ENCODE assay signal across 24 cellular contexts in the genomic region with DNA sequence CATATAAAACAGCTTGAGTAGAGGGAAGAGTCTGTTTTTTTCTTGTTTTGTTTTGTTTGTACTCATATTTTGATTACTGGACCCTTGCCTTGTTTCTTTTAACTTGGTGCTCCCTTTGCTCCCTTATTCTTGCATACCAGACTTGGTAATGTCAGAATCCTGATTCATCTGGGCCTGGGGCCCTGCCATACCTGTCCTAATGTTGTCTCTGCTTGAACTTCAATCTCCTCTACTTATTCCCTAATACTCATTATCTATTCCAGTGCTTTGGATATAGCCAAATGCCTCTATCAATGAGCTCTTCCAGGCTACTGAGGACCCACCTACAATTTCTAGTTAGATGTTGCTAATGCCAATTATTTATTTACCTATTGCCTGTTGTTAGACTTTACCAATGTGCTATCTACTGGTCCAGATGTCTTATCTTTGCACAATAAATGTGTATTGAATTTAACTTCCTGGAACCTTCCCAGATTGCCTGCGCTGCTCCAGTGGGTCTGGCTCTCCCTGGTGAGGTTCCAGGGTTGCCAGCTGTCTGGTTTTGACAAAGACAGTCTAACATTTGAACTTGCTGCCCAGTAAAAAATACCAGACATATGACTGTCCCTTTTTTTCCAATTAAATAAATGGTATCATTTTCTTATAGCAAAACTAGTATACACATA.
DNase-seq lines count a peak whose midpoint lies in the region; ATAC-seq, FAIRE-seq and TF ChIP-seq lines count a peak whose summit lies in the region.
"Had no signal": no experiment of that assay in that cellular context is flagged by ENCODE, and none has a peak within 500 bp of the region (broad histone marks: within the 10 kb centered on the region; RNA-seq: fewer than 3 reads in every experiment).

No MANE protein-coding gene starts in this region.

- no peak overlapping the region for H3K27ac Mint-ChIP-seq in glutamatergic neuron (ENCODE audit: unreplicated experiment)
- H3K27ac Mint-ChIP-seq: activated CD4-positive, alpha-beta memory T cell treated with anti-CD3 and anti-CD28 coated beads for 36 hours; activated naive CD4-positive, alpha-beta T cell treated with anti-CD3 and anti-CD28 coated beads, Interleukin-2, amount 50 U/mL, for 24 hours; activated T-cell treated with anti-CD3 and anti-CD28 coated beads, Interleukin-2, amount 50 U/mL, for 24 hours; CD14-positive monocyte; naive B cell; stimulated activated naive CD8-positive, alpha-beta T cell treated with anti-CD3 and anti-CD28 coated beads, Interleukin-15, Interleukin-2, amounts not matched to agents 100 ng/mL and 50 ng/mL, for 24 hours; T-cell; type B pancreatic cell had no signal

- no peak for FAIRE-seq in A549 (lab: Jason Lieb, UNC)

- H3K27ac ChIP-seq in A549 (no peak overlapping the region), PC-3 (ENCODE audit: low read length) (no peak overlapping the region), PC-9 (no peak overlapping the region)
- H3K27ac ChIP-seq: coronary artery, ovary, sigmoid colon had no signal

- no peaks in the 10 kb centered on the region for H3K36me3 Mint-ChIP-seq in glutamatergic neuron (ENCODE audit: unreplicated experiment)
- H3K36me3 Mint-ChIP-seq: activated CD4-positive, alpha-beta memory T cell treated with anti-CD3 and anti-CD28 coated beads for 36 hours; activated naive CD4-positive, alpha-beta T cell treated with anti-CD3 and anti-CD28 coated beads, Interleukin-2, amount 50 U/mL, for 24 hours; CD14-positive monocyte; naive B cell; T-cell; type B pancreatic cell had no signal

- no peak overlapping the region for H3K4me3 Mint-ChIP-seq in glutamatergic neuron (ENCODE audit: unreplicated experiment)
- H3K4me3 Mint-ChIP-seq: activated CD4-positive, alpha-beta memory T cell treated with anti-CD3 and anti-CD28 coated beads for 36 hours; activated naive CD4-positive, alpha-beta T cell treated with anti-CD3 and anti-CD28 coated beads, Interleukin-2, amount 50 U/mL, for 24 hours; activated T-cell treated with anti-CD3 and anti-CD28 coated beads, Interleukin-2, amount 50 U/mL, for 24 hours; CD14-positive monocyte; naive B cell; stimulated activated naive CD8-positive, alpha-beta T cell treated with anti-CD3 and anti-CD28 coated beads, Interleukin-15, Interleukin-2, amounts not matched to agents 100 ng/mL and 50 ng/mL, for 24 hours; T-cell; type B pancreatic cell had no signal

- intact Hi-C loops in PC-3 (cut with micrococcal nuclease) = no loop called here
- intact Hi-C loops in PC-9 (cut with micrococcal nuclease; ENCODE audit: unreplicated experiment) = no loop called here

- H3K4me1 Mint-ChIP-seq in glutamatergic neuron (ENCODE audit: low read depth, unreplicated experiment) = no peaks in the 10 kb centered on the region
- H3K4me1 Mint-ChIP-seq: activated naive CD4-positive, alpha-beta T cell treated with anti-CD3 and anti-CD28 coated beads, Interleukin-2, amount 50 U/mL, for 24 hours; CD14-positive monocyte; naive B cell; T-cell had no signal

- TF ChIP-seq POLR2A in A549 (IDR thresholded peaks at IDR 0.05; ENCODE audit: low read length) = no peak

- H3K9me2 ChIP-seq in PC-3 (replicated peaks; ENCODE audit: low read length) (no peaks in the 10 kb centered on the region), PC-9 (ENCODE audit: insufficient read depth) (no peaks in the 10 kb centered on the region)

- 54% methylated on average over 1 of the region's 1 CpG for WGBS in A549 (ENCODE audit: missing lambda C conversion rate)

- no peak overlapping the region for H3K4me3 ChIP-seq in A549
- H3K4me3 ChIP-seq in PC-3 (ENCODE audit: low read length) = no peak overlapping the region
- H3K4me3 ChIP-seq in PC-9 = no peak overlapping the region
- H3K4me3 ChIP-seq: coronary artery, ovary, sigmoid colon had no signal

- H3K79me2 ChIP-seq in PC-3 (ENCODE audit: low read length) (no peaks in the 10 kb centered on the region), PC-9 (ENCODE audit: low read depth) (no peaks in the 10 kb centered on the region)

- H3K27me3 ChIP-seq in PC-3 (ENCODE audit: low read length) (no peaks in the 10 kb centered on the region), PC-9 (ENCODE audit: insufficient read depth, low read depth) (no peaks in the 10 kb centered on the region)
- H3K27me3 ChIP-seq: ovary, sigmoid colon had no signal

- no peaks in the 10 kb centered on the region for H3K27me3 Mint-ChIP-seq in glutamatergic neuron (ENCODE audit: unreplicated experiment)
- H3K27me3 Mint-ChIP-seq: activated CD4-positive, alpha-beta memory T cell treated with anti-CD3 and anti-CD28 coated beads for 36 hours; type B pancreatic cell had no signal

- H2AFZ ChIP-seq in PC-3 (ENCODE audit: low read length) (no peak overlapping the region), PC-9 (no peak overlapping the region; the same call in 1 of the 2 replicates)

- ATAC-seq in A549 (no peak), PC-3 (no peak)
- ATAC-seq: HCT116, Right ventricle myocardium inferior, T-cell had no signal

- no peaks in the 10 kb centered on the region for H3K9me3 ChIP-seq in A549
- H3K9me3 ChIP-seq in PC-3 (ENCODE audit: low read length) = no peaks in the 10 kb centered on the region
- H3K9me3 ChIP-seq in PC-9 (ENCODE audit: insufficient read depth, low read depth) = no peaks in the 10 kb centered on the region
- H3K9me3 ChIP-seq: ovary, sigmoid colon had no signal

- peak overlapping the region; percentile 19; the same call in 1 of the 3 replicates for H3K4me2 ChIP-seq in A549
- H3K4me2 ChIP-seq in PC-3 (ENCODE audit: low read length) = no peak overlapping the region
- no peak overlapping the region for H3K4me2 ChIP-seq in PC-9

- DNase-seq in A549 (ENCODE audit: low read depth in 1 of 2, low spot score in 1 of 2) (no peak), M059J (ENCODE audit: low read depth) (peak; percentile 39), PC-3 (peak; percentile 10), fibroblast of gingiva (ENCODE audit: low read depth) (peak; percentile 68), glutamatergic neuron (no peak), NOMO-1 treated with DMSO at 0.1 percent for 48 hours (lab: John Stamatoyannopoulos, UW; ENCODE audit: unreplicated experiment) (no peak), PC-9 (no peak)
- no peak for DNase-seq in activated naive CD4-positive, alpha-beta T cell (lab: John Stamatoyannopoulos, UW)
- DNase-seq: activated CD4-positive, alpha-beta memory T cell treated with anti-CD3 and anti-CD28 coated beads for 36 hours; activated T-cell treated with anti-CD3 and anti-CD28 coated beads, Interleukin-2, amount 50 U/mL, for 24 hours; DMS79; naive B cell; NCI-H226; ovary; sigmoid colon; stimulated activated CD4-positive, alpha-beta T cell treated with anti-CD3 and anti-CD28 coated beads, Interleukin-1b, Interleukin-23, amount 100 ng/mL, for 48 hours; T-cell had no signal

- no peaks in the 10 kb centered on the region for H3K9me3 Mint-ChIP-seq in glutamatergic neuron (ENCODE audit: unreplicated experiment)
- H3K9me3 Mint-ChIP-seq: activated CD4-positive, alpha-beta memory T cell treated with anti-CD3 and anti-CD28 coated beads for 36 hours; activated naive CD4-positive, alpha-beta T cell treated with anti-CD3 and anti-CD28 coated beads, Interleukin-2, amount 50 U/mL, for 24 hours; activated T-cell treated with anti-CD3 and anti-CD28 coated beads, Interleukin-2, amount 50 U/mL, for 24 hours; stimulated activated naive CD8-positive, alpha-beta T cell treated with anti-CD3 and anti-CD28 coated beads, Interleukin-15, Interleukin-2, amounts not matched to agents 100 ng/mL and 50 ng/mL, for 24 hours; T-cell; type B pancreatic cell had no signal

- POLR2A ChIA-PET in A549 (lab: Yijun Ruan, JAX) = no interaction called here
- POLR2A ChIA-PET in PC-3 (lab: Charles Lee; ENCODE audit: unreplicated experiment) = no interaction called here
- POLR2A ChIA-PET in PC-9 (lab: Charles Lee; ENCODE audit: unreplicated experiment) = interaction anchor here (0.7 kb wide), 1 partner anchor 870 kb away, joined by 5 read pairs; no protein-coding TSS in a partner anchor

- no peak for TF ChIP-seq EP300 in A549 (IDR thresholded peaks at IDR 0.05)

- H3F3A ChIP-seq in PC-3 (ENCODE audit: low read length, unreplicated experiment) (no peaks in the 10 kb centered on the region), PC-9 (ENCODE audit: insufficient read depth, low read depth) (no peaks in the 10 kb centered on the region; the same call in 1 of the 2 replicates)

- no peaks in the 10 kb centered on the region for H3K36me3 ChIP-seq in PC-3 (ENCODE audit: low read depth, low read length)
- H3K36me3 ChIP-seq in PC-9 (ENCODE audit: low read depth) = no peaks in the 10 kb centered on the region
- H3K36me3 ChIP-seq: ovary, sigmoid colon had no signal

- no peak for TF ChIP-seq CTCF in A549 (IDR thresholded peaks at IDR 0.05)
- no peak for TF ChIP-seq CTCF in PC-3 (conservative IDR thresholded peaks at IDR 0.05; ENCODE audit: low read depth, low read length)
- no peak for TF ChIP-seq CTCF in glutamatergic neuron (IDR thresholded peaks at IDR 0.05; ENCODE audit: partially characterized antibody, unreplicated experiment)
- TF ChIP-seq CTCF in PC-9 (conservative IDR thresholded peaks at IDR 0.05) = no peak

- BruUV-seq in PC-3 (replicated peaks; lab: Mats Ljungman, UMichigan) (no TSS peak), PC-9 (replicated peaks; lab: Mats Ljungman, UMichigan) (no TSS peak)

- TF ChIP-seq RAD21 in A549 (conservative IDR thresholded peaks at IDR 0.05 in 1 of 2, IDR thresholded peaks at IDR 0.05 in 1 of 2) = no peak

- H3K4me1 ChIP-seq in A549 = peaks cover 8% of the 10 kb centered on the region; the same call in 1 of the 3 replicates
- peaks cover 15% of the 10 kb centered on the region for H3K4me1 ChIP-seq in PC-3 (ENCODE audit: insufficient read depth, low read length)
- H3K4me1 ChIP-seq in PC-9 (replicated peaks; ENCODE audit: insufficient read depth) = peaks cover 9% of the 10 kb centered on the region
- H3K4me1 ChIP-seq: sigmoid colon had no signal

- H4K20me1 ChIP-seq in PC-3 (ENCODE audit: low read length) (no peaks in the 10 kb centered on the region), PC-9 (ENCODE audit: insufficient read depth) (no peaks in the 10 kb centered on the region)

- no peak overlapping the region for H3K9ac ChIP-seq in PC-3 (ENCODE audit: low read length)

- CTCF ChIA-PET in A549 (lab: Yijun Ruan, JAX) = interaction anchor here (1.2 kb wide), 1 partner anchor 93 kb away, joined by 4 read pairs; no protein-coding TSS in a partner anchor
- CTCF ChIA-PET in PC-3 (lab: Charles Lee) = no interaction called here
- CTCF ChIA-PET in PC-9 (lab: Charles Lee) = no interaction called here

TF ChIP-seq in A549, 52 proteins besides CTCF, POLR2A, EP300 and RAD21:
- no peak for TF ChIP-seq CBX8 (IDR thresholded peaks at IDR 0.05)
- no peak for TF ChIP-seq TFCP2L1 (CRISPR knock-in tag; IDR thresholded peaks at IDR 0.05)
- no peak for TF ChIP-seq EHF (CRISPR knock-in tag; IDR thresholded peaks at IDR 0.05)
- TF ChIP-seq CHD4 (IDR thresholded peaks at IDR 0.05; ENCODE audit: borderline replicate concordance) = no peak
- no peak for TF ChIP-seq HDAC2 (IDR thresholded peaks at IDR 0.05)
- TF ChIP-seq NR3C1 (IDR thresholded peaks at IDR 0.05) = no peak
- no peak for TF ChIP-seq JUN (IDR thresholded peaks at IDR 0.05)
- TF ChIP-seq ZC3H11A (IDR thresholded peaks at IDR 0.05) = no peak
TF ChIP-seq in A549: peak in this region for 0.

Comparison
In these comparisons a context has a peak if more than half of its experiments do, and no peak if none do; other contexts are left out.
1. DNase-seq: peak in M059J (single experiment), PC-3 (single experiment) and fibroblast of gingiva (single experiment); none in A549 (0 of 2), glutamatergic neuron (single experiment), activated naive CD4-positive, alpha-beta T cell (0 of 4), NOMO-1 treated with DMSO at 0.1 percent for 48 hours (single experiment) and PC-9 (0 of 2).